ENCODE assay signal across 1 cellular context in genomic region chr12:123471374-123472068, GRCh38.
A peak's percentile ranks its signal among the peaks of the same experiment; 100 is the strongest.
TF ChIP-seq lines count a peak whose summit lies in the region.

No MANE protein-coding gene starts in this region.

TF ChIP-seq in K562, 482 proteins besides CTCF, POLR2A, EP300 and RAD21:
- TF ChIP-seq THRA (IDR thresholded peaks at IDR 0.05) = no peak
- 0 out of 2 replicates have a peak, but pooled peaks have one; percentile 30 for TF ChIP-seq CEBPB (tag; IDR thresholded peaks at IDR 0.05)
- no peak for TF ChIP-seq U2AF1 (optimal IDR thresholded peaks at IDR 0.05; ENCODE audit: low read depth, low read length)
- TF ChIP-seq COPS2 (conservative IDR thresholded peaks at IDR 0.05) = no peak
- no peak for TF ChIP-seq MXI1 (IDR thresholded peaks at IDR 0.05; ENCODE audit: low read depth, low read length)
- TF ChIP-seq ZBTB33 (CRISPR knock-in tag; IDR thresholded peaks at IDR 0.05) = 0 out of 2 replicates have a peak, but pooled peaks have one; percentile 23
- no peak for TF ChIP-seq TFAP4 (CRISPR knock-in tag; IDR thresholded peaks at IDR 0.05; ENCODE audit: borderline replicate concordance)
- TF ChIP-seq FOXA3 (CRISPR knock-in tag; conservative IDR thresholded peaks at IDR 0.05 in 1 of 2, IDR thresholded peaks at IDR 0.05 in 1 of 2) = no peak
- TF ChIP-seq CEBPG (CRISPR knock-in tag; IDR thresholded peaks at IDR 0.05) = no peak
- TF ChIP-seq CEBPG (tag; conservative IDR thresholded peaks at IDR 0.05 in 1 of 2, IDR thresholded peaks at IDR 0.05 in 1 of 2) = 0 out of 4 replicates have a peak, but pooled peaks of 1 of the 2 experiments have one; percentile 15
- no peak for TF ChIP-seq L3MBTL2 (IDR thresholded peaks at IDR 0.05)
